ENCODE assay signal across 2 cellular contexts in the genomic region with DNA sequence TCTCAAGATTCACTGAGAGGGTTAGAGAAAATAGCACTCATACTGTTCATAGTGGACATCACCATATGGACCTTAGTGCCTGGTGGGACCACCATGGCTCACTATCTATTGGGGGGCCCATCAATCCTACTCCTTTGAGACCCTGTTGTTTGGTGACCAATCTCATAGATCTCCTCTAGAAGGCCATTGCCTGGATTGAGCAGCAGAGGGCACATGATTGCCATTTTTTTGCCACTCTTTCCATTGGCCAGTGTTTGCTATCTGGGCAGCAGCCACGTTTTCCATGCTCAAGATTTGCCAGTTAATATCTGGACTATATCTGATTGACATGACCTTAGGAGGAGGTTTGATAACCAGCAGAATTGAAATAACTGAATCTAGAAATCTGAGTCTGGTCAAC.
TF ChIP-seq lines count a peak whose summit lies in the region.

No MANE protein-coding gene starts in this region.

TF ChIP-seq in K562, 482 proteins besides CTCF, POLR2A, EP300 and RAD21 (continued from another document):
- no peak for TF ChIP-seq NFATC3 (IDR thresholded peaks at IDR 0.05)
- TF ChIP-seq ZNF41 (CRISPR knock-in tag; conservative IDR thresholded peaks at IDR 0.05), result no peak
- TF ChIP-seq SREBF2 (CRISPR knock-in tag; IDR thresholded peaks at IDR 0.05), result no peak
- TF ChIP-seq ZNF146 (CRISPR knock-in tag; IDR thresholded peaks at IDR 0.05; ENCODE audit: unreplicated experiment), result no peak
- no peak for TF ChIP-seq PHF20 (IDR thresholded peaks at IDR 0.05; ENCODE audit: partially characterized antibody)
- no peak for TF ChIP-seq RBM25 (IDR thresholded peaks at IDR 0.05; ENCODE audit: low read depth, low read length, severe bottlenecking)

TF ChIP-seq in HepG2, 621 proteins besides CTCF, POLR2A, EP300 and RAD21 (continued from another document):
- TF ChIP-seq, protein P1, sequence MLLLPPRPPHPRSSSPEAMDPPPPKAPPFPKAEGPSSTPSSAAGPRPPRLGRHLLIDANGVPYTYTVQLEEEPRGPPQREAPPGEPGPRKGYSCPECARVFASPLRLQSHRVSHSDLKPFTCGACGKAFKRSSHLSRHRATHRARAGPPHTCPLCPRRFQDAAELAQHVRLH (CRISPR knock-in tag; IDR thresholded peaks at IDR 0.05; ENCODE audit: borderline replicate concordance, low read depth), result no peak
- no peak for TF ChIP-seq ZNF12 (CRISPR knock-in tag; IDR thresholded peaks at IDR 0.05)
TF ChIP-seq in HepG2: peak in this region for 1.
